Comparison of ENCODE assay signal across 1 cellular context in genomic region chr4:43212576-43212975, GRCh38.
DNase-seq lines count a peak whose midpoint lies in the region; ATAC-seq and TF ChIP-seq lines count a peak whose summit lies in the region.
"Not testable (repeated sequence)": the region's sequence is repeated elsewhere in the genome, so short reads cannot be mapped to it uniquely, and the experiment has no call there.

No MANE protein-coding gene starts in this region.

- H3K36me3 Mint-ChIP-seq in WTC11: not testable (repeated sequence)

- H3K27ac Mint-ChIP-seq in WTC11: not testable (repeated sequence)

- H3K9me3 Mint-ChIP-seq in WTC11: not testable (repeated sequence)

- not testable (repeated sequence) for ATAC-seq in WTC11

- H3K4me1 Mint-ChIP-seq in WTC11: not testable (repeated sequence)

- not testable (repeated sequence) for TF ChIP-seq CTCF in WTC11 (IDR thresholded peaks at IDR 0.05)

- DNase-seq in WTC11 (ENCODE audit: low spot score): not testable (repeated sequence)

- not testable (repeated sequence) for H3K27me3 Mint-ChIP-seq in WTC11 (ENCODE audit: low read depth)

- POLR2A ChIA-PET in WTC11 (lab: Charles Lee): not testable (repeated sequence)

- not testable (repeated sequence) for H3K4me3 Mint-ChIP-seq in WTC11

- CTCF ChIA-PET in WTC11 (lab: Charles Lee): not testable (repeated sequence)

TF ChIP-seq in WTC11, 78 proteins besides CTCF, POLR2A, EP300 and RAD21:
- peak; percentile 95 for TF ChIP-seq HMGA2 (CRISPR knock-in tag; IDR thresholded peaks at IDR 0.05)
